In the genomic region with DNA sequence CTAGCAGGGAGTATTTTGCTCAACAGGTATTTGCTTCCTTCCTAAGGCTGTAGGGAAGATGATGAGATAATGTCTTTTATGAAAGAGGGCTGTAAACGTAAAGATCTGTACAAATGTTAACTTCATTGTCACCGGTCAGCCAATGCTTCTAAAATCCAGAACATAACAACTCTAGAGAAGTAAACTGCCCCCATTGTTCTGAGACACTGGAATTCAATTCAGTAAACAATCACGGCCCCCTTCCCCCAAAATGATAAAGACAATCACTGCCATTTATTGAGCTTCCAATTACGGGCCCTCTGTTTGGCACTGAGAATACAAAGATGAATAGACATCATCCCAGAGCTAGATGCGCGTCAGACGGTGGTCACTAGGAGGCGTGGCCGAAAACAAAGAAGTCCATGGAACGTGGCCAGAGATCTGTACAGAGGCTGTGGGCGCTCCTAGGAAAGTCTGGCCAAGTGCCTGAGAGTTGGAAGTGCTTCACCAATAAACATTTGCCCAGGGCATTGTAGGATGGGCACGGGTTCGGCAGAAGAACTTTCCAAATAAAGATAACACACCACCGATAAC, we compare ENCODE assay signal across 8 cellular contexts. TPM values are rescaled to one million over a fixed set of nuclear protein-coding genes. Genes with fewer than 3 reads are reported as not detected.
DNase-seq lines count a peak whose midpoint lies in the region; ATAC-seq and TF ChIP-seq lines count a peak whose summit lies in the region.

No MANE protein-coding gene starts in this region.

- H3K9me3 ChIP-seq in CD4-positive, CD25-positive, alpha-beta regulatory T cell (ENCODE audit: control insufficient read depth in 2 of 2, low read length in 2 of 2), result no peaks in the 10 kb centered on the region
- H3K9me3 ChIP-seq in MM.1S (replicated peaks; ENCODE audit: insufficient read depth, low read length), result no peaks in the 10 kb centered on the region

- peak overlapping the region; percentile 97 to 99 (median 99) for H3K4me3 Mint-ChIP-seq in CD4-positive, CD25-positive, alpha-beta regulatory T cell
- peak overlapping the region; percentile 83 to 98 (median 89) for H3K4me3 Mint-ChIP-seq in T-cell
- H3K4me3 Mint-ChIP-seq in dendritic cell treated with granulocyte-macrophage colony-stimulating factor and Interleukin-4, amounts not matched to agents 40 ng/mL and 50 ng/mL, for 4 days, result peak overlapping the region; percentile 92

- no peaks in the 10 kb centered on the region for H3K27me3 ChIP-seq in CD4-positive, CD25-positive, alpha-beta regulatory T cell (ENCODE audit: control insufficient read depth, insufficient read depth, low read length)
- H3K27me3 ChIP-seq in MM.1S (replicated peaks; ENCODE audit: insufficient read depth, low read length), result no peaks in the 10 kb centered on the region

- peak overlapping the region; percentile 81 for H2AFZ ChIP-seq in MM.1S (ENCODE audit: low read length)

- DNase-seq in CD4-positive, CD25-positive, alpha-beta regulatory T cell, result peak in 2 of 3 donors; percentile 25 to 49
- peak; percentile 72 for DNase-seq in MM.1S
- peak in 18 of 34 experiments; percentile 20 to 56 (median 36) for DNase-seq in T-cell
- peak; percentile 73 to 76 for DNase-seq in left colon
- peak; percentile 42 to 51 for DNase-seq in stimulated activated CD4-positive, alpha-beta T cell treated with anti-CD3 and anti-CD28 coated beads, Interleukin-2, amount 100 ng/mL, for 24 hours

- TF ChIP-seq CTCF in MM.1S (IDR thresholded peaks at IDR 0.05; ENCODE audit: low read length), result no peak

- peaks cover 76% of the 10 kb centered on the region for H3K79me2 ChIP-seq in MM.1S (ENCODE audit: low read length)

- peaks cover 20% of the 10 kb centered on the region for H3K4me1 ChIP-seq in CD4-positive, CD25-positive, alpha-beta regulatory T cell (ENCODE audit: control insufficient read depth, insufficient read depth, low read length, poor library complexity, severe bottlenecking)
- H3K4me1 ChIP-seq in MM.1S (ENCODE audit: low read length), result no peaks in the 10 kb centered on the region; the same call in 1 of the 2 replicates

- peak overlapping the region; percentile 93 for H3K4me3 ChIP-seq in CD4-positive, CD25-positive, alpha-beta regulatory T cell (ENCODE audit: low read depth, low read length)
- H3K4me3 ChIP-seq in MM.1S (ENCODE audit: low read length), result peak overlapping the region; percentile 96

- H3F3A ChIP-seq in MM.1S (ENCODE audit: insufficient read depth, low read length), result peaks cover 5% of the 10 kb centered on the region; the same call in 1 of the 2 replicates

- peak overlapping the region; percentile 99 for H3K9ac ChIP-seq in MM.1S (ENCODE audit: low read length)

- intact Hi-C loops in dendritic cell treated with granulocyte-macrophage colony-stimulating factor and Interleukin-4, amounts not matched to agents 40 ng/mL and 50 ng/mL, for 4 days (cut with micrococcal nuclease), result loop anchor here (1.0 to 5.0 kb wide), 2 partner anchors 23 to 330 kb away; a partner anchor contains a TSS
- intact Hi-C loops in left colon (cut with DNase I, micrococcal nuclease), result loop anchor here in 1 of 2 donors (10.0 kb wide), 1 partner anchor 173 kb away; a partner anchor contains a TSS

- CTCF ChIA-PET in T-cell (lab: Charles Lee), result interaction anchor here (0.6 to 1.9 kb wide), 3 partner anchors 23 to 546 kb away, joined by 3 to 7 read pairs (median 3); a partner anchor contains a TSS

- no peaks in the 10 kb centered on the region for H3K27me3 Mint-ChIP-seq in CD4-positive, CD25-positive, alpha-beta regulatory T cell
- H3K27me3 Mint-ChIP-seq in T-cell, result no peaks in the 10 kb centered on the region
- H3K27me3 Mint-ChIP-seq in dendritic cell treated with granulocyte-macrophage colony-stimulating factor and Interleukin-4, amounts not matched to agents 40 ng/mL and 50 ng/mL, for 4 days, result no peaks in the 10 kb centered on the region

- no peaks in the 10 kb centered on the region for H3K9me2 ChIP-seq in MM.1S (replicated peaks; ENCODE audit: insufficient read depth, low read length)

- peaks cover 15% of the 10 kb centered on the region for H3K36me3 Mint-ChIP-seq in CD4-positive, CD25-positive, alpha-beta regulatory T cell
- peaks cover 26% of the 10 kb centered on the region for H3K36me3 Mint-ChIP-seq in T-cell
- H3K36me3 Mint-ChIP-seq in dendritic cell treated with granulocyte-macrophage colony-stimulating factor and Interleukin-4, amounts not matched to agents 40 ng/mL and 50 ng/mL, for 4 days (ENCODE audit: low read depth), result peaks cover 67% of the 10 kb centered on the region

- H3K27ac Mint-ChIP-seq in CD4-positive, CD25-positive, alpha-beta regulatory T cell, result peak overlapping the region; percentile 99 to 100 (median 99)
- peak overlapping the region; percentile 95 to 98 for H3K27ac Mint-ChIP-seq in T-cell
- peak overlapping the region; percentile 100 for H3K27ac Mint-ChIP-seq in dendritic cell treated with granulocyte-macrophage colony-stimulating factor and Interleukin-4, amounts not matched to agents 40 ng/mL and 50 ng/mL, for 4 days

- H3K4me1 Mint-ChIP-seq in CD4-positive, CD25-positive, alpha-beta regulatory T cell, result peaks cover 11 to 48% (median 32%) of the 10 kb centered on the region in 4 donors
- H3K4me1 Mint-ChIP-seq in T-cell, result peaks cover 27 to 38% (median 33%) of the 10 kb centered on the region in 3 donors
- peaks cover 41% of the 10 kb centered on the region for H3K4me1 Mint-ChIP-seq in dendritic cell treated with granulocyte-macrophage colony-stimulating factor and Interleukin-4, amounts not matched to agents 40 ng/mL and 50 ng/mL, for 4 days (ENCODE audit: low read depth)

- no peak for ATAC-seq in CD4-positive, CD25-positive, alpha-beta regulatory T cell (ENCODE audit: low read depth in 2 of 2)
- ATAC-seq in GM21423 (IDR thresholded peaks at IDR 0.05; ENCODE audit: unreplicated experiment), result peak; percentile 18
- ATAC-seq in T-cell (replicated peaks in 1 of 4), result peak in 3 of 4 experiments; percentile 1 to 12 (median 6)
- ATAC-seq in left colon, result peak; percentile 57
- ATAC-seq in GM18520 (IDR thresholded peaks at IDR 0.05; ENCODE audit: unreplicated experiment), result no peak

- H3K27ac ChIP-seq in CD4-positive, CD25-positive, alpha-beta regulatory T cell (ENCODE audit: insufficient read depth, low read length, poor library complexity, severe bottlenecking), result peak overlapping the region; percentile 90
- peak overlapping the region; percentile 85 for H3K27ac ChIP-seq in MM.1S (ENCODE audit: low read length)

- peak overlapping the region; percentile 74 for H3K4me2 ChIP-seq in MM.1S (ENCODE audit: low read depth, low read length)

- peaks cover 16% of the 10 kb centered on the region for H4K20me1 ChIP-seq in MM.1S (ENCODE audit: insufficient read depth, low read length)

- peaks cover 41% of the 10 kb centered on the region for H3K36me3 ChIP-seq in CD4-positive, CD25-positive, alpha-beta regulatory T cell (ENCODE audit: control insufficient read depth, insufficient read depth, low read length)
- H3K36me3 ChIP-seq in MM.1S (replicated peaks; ENCODE audit: insufficient read depth, low read length), result no peaks in the 10 kb centered on the region

- POLR2A ChIA-PET in T-cell (lab: Charles Lee), result interaction anchor here (0.6 to 0.7 kb wide), 2 partner anchors 11 to 26 kb away, joined by 3 to 4 read pairs; no protein-coding TSS in a partner anchor

- H3K9me3 Mint-ChIP-seq in CD4-positive, CD25-positive, alpha-beta regulatory T cell, result no peaks in the 10 kb centered on the region
- no peaks in the 10 kb centered on the region for H3K9me3 Mint-ChIP-seq in T-cell
- no peaks in the 10 kb centered on the region for H3K9me3 Mint-ChIP-seq in dendritic cell treated with granulocyte-macrophage colony-stimulating factor and Interleukin-4, amounts not matched to agents 40 ng/mL and 50 ng/mL, for 4 days

RNA-seq across cellular contexts. Expression of a gene that starts 0.6 kb away (rescaled TPM):
- total RNA-seq in CD4-positive, CD25-positive, alpha-beta regulatory T cell, result 71.7 TPM
- polyA plus RNA-seq in CD4-positive, CD25-positive, alpha-beta regulatory T cell, result 100 to 1,000 TPM; 207 to 283 (median 238) TPM
- total RNA-seq in T-cell, result 10 to 100 TPM; 68.1 to 96.0 (median 87.8) TPM
- total RNA-seq in left colon, result 10 to 100 TPM; 87.3 to 91.8 TPM

RNA-seq across cellular contexts. Expression of a gene that starts 0.9 kb away (rescaled TPM):
- total RNA-seq in CD4-positive, CD25-positive, alpha-beta regulatory T cell, result 13.2 TPM
- 10 to 100 TPM; 19.4 to 24.5 (median 22.2) TPM for polyA plus RNA-seq in CD4-positive, CD25-positive, alpha-beta regulatory T cell
- 10 to 100 TPM in 4 of 5 donors, 1 to 10 TPM in 1; 8.5 to 12.6 (median 10.9) TPM for total RNA-seq in T-cell
- total RNA-seq in left colon, result 10 to 100 TPM in 1 of 2 donors, 1 to 10 TPM in 1; 7.7 to 13.3 TPM

RNA-seq across cellular contexts. Expression of a gene that starts 25.0 kb away (rescaled TPM):
- 9.1 TPM for total RNA-seq in CD4-positive, CD25-positive, alpha-beta regulatory T cell
- polyA plus RNA-seq in CD4-positive, CD25-positive, alpha-beta regulatory T cell, result 1 to 10 TPM in 1 of 4 donors, under 1 TPM in 1, not detected in 2; 0.35 to 3.1 TPM
- total RNA-seq in T-cell (1 to 10 TPM; 1.9 to 8.8 (median 2.9) TPM), left colon (1 to 10 TPM; 3.2 to 5.1 TPM)

RNA-seq across cellular contexts. Expression of a gene that starts 36.3 kb away (rescaled TPM):
- total RNA-seq in CD4-positive, CD25-positive, alpha-beta regulatory T cell, result 19.7 TPM
- polyA plus RNA-seq in CD4-positive, CD25-positive, alpha-beta regulatory T cell, result 10 to 100 TPM in 1 of 4 donors, under 1 TPM in 2, not detected in 1; 0.23 to 13.6 (median 0.65) TPM
- total RNA-seq in T-cell (10 to 100 TPM in 1 of 5 donors, 1 to 10 TPM in 4; 1.9 to 20.9 (median 2.7) TPM), left colon (1 to 10 TPM; 3.1 to 5.6 TPM)

RNA-seq across cellular contexts. Expression of a gene that starts 39.4 kb away (rescaled TPM):
- total RNA-seq in CD4-positive, CD25-positive, alpha-beta regulatory T cell, result 0.30 TPM
- polyA plus RNA-seq in CD4-positive, CD25-positive, alpha-beta regulatory T cell, result under 1 TPM in 2 of 4 donors, not detected in 2; 0.20 to 0.74 TPM
- total RNA-seq in T-cell (1 to 10 TPM in 4 of 5 donors, under 1 TPM in 1; 0.95 to 4.9 (median 1.5) TPM), left colon (10 to 100 TPM in 1 of 2 donors, 1 to 10 TPM in 1; 4.6 to 15.6 TPM)

Comparison
In these comparisons a context has a peak if more than half of its experiments do, and no peak if none do; other contexts are left out.
1. ATAC-seq: peak in GM21423 (single experiment), T-cell (3 of 4) and left colon (single experiment); none in CD4-positive, CD25-positive, alpha-beta regulatory T cell (0 of 2) and GM18520 (single experiment).
2. Peak in every context shown above with its lines, with median percentiles within 50 percentile points of each other: DNase-seq, H3K27ac Mint-ChIP-seq and H3K4me3 Mint-ChIP-seq.